ENCODE assay signal across 18 cellular contexts in the genomic region with DNA sequence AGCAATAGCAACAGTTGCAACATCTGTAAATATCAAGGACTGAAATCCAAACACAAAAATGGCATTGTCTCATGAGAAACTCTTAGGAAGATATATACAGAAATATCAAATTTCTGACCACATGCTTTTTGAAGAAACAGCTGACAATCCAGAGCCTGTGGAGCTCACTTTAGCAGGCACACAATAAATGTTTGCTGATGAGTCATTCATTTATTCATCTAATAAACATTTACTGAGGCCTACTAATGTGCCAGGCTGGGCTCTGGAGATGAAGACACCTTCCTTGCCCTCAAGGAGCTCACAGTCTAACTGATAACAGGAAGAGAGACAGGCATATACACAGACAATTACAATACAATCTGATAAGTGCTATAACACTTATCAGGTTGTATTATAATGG. TPM values are rescaled to one million over a fixed set of nuclear protein-coding genes. Genes with fewer than 3 reads are reported as not detected.
DNase-seq lines count a peak whose midpoint lies in the region; ATAC-seq and TF ChIP-seq lines count a peak whose summit lies in the region.
"Had no signal": no experiment of that assay in that cellular context is flagged by ENCODE, and none has a peak within 500 bp of the region (broad histone marks: within the 10 kb centered on the region; RNA-seq: fewer than 3 reads in every experiment).

No MANE protein-coding gene starts in this region.

- peaks cover 12% of the 10 kb centered on the region; the same call in 1 of the 2 replicates for H3F3A ChIP-seq in GM23248 (ENCODE audit: insufficient read depth)

- no peak overlapping the region for H3K4me2 ChIP-seq in GM23248 (ENCODE audit: unreplicated experiment)

- H2AFZ ChIP-seq in GM23248 = no peak overlapping the region

- in situ Hi-C loops in GM23248 (cut with MboI) = no loop called here

- H3K4me3 Mint-ChIP-seq in T-helper 17 cell = no peak overlapping the region
- H3K4me3 Mint-ChIP-seq: central memory CD8-positive, alpha-beta T cell; stimulated activated naive CD8-positive, alpha-beta T cell treated with anti-CD3 and anti-CD28 coated beads, Interleukin-15, Interleukin-2, amounts not matched to agents 100 ng/mL and 50 ng/mL, for 24 hours had no signal

- H3K9me3 ChIP-seq in GM23248 (ENCODE audit: low read depth) = no peaks in the 10 kb centered on the region
- H3K9me3 ChIP-seq in T-helper 17 cell (ENCODE audit: control insufficient read depth, low read length, poor library complexity, severe bottlenecking) = no peaks in the 10 kb centered on the region
- H3K9me3 ChIP-seq: pancreas, spleen, vagina had no signal

- H3K27me3 Mint-ChIP-seq in T-helper 17 cell = no peaks in the 10 kb centered on the region
- H3K27me3 Mint-ChIP-seq: central memory CD8-positive, alpha-beta T cell; stimulated activated naive CD8-positive, alpha-beta T cell treated with anti-CD3 and anti-CD28 coated beads, Interleukin-15, Interleukin-2, amounts not matched to agents 100 ng/mL and 50 ng/mL, for 24 hours had no signal

- no peak overlapping the region for H3K9ac ChIP-seq in GM23248

- H4K20me1 ChIP-seq in GM23248 (ENCODE audit: insufficient read depth) = no peaks in the 10 kb centered on the region

- no peaks in the 10 kb centered on the region for H3K9me2 ChIP-seq in GM23248 (ENCODE audit: insufficient read depth)

- no peaks in the 10 kb centered on the region for H3K36me3 Mint-ChIP-seq in T-helper 17 cell (ENCODE audit: low read depth)

- TF ChIP-seq CTCF in fibroblast of pulmonary artery (IDR thresholded peaks at IDR 0.05; ENCODE audit: low read length, missing control alignments) = no peak

- H3K27me3 ChIP-seq in GM23248 (replicated peaks; ENCODE audit: insufficient read depth) = no peaks in the 10 kb centered on the region
- H3K27me3 ChIP-seq: spleen, vagina had no signal

- peaks cover 23% of the 10 kb centered on the region; the same call in 1 of the 2 replicates for H3K36me3 ChIP-seq in GM23248 (ENCODE audit: low read depth)
- H3K36me3 ChIP-seq: pancreas, vagina had no signal

- no peak overlapping the region for H3K4me3 ChIP-seq in GM23248
- H3K4me3 ChIP-seq in fibroblast of pulmonary artery (replicated peaks; ENCODE audit: low read depth, low read length) = no peak overlapping the region
- H3K4me3 ChIP-seq: pancreas, spleen, vagina had no signal

- peak overlapping the region; percentile 43 for H3K27ac Mint-ChIP-seq in T-helper 17 cell
- H3K27ac Mint-ChIP-seq: stimulated activated naive CD8-positive, alpha-beta T cell treated with anti-CD3 and anti-CD28 coated beads, Interleukin-15, Interleukin-2, amounts not matched to agents 100 ng/mL and 50 ng/mL, for 24 hours had no signal

- DNase-seq in GM23248 (peak; percentile 46), T-helper 17 cell (no peak), fibroblast of pulmonary artery (ENCODE audit: low read depth) (peak; percentile 31), smooth muscle cell of the brain vasculature (ENCODE audit: low read depth, low spot score) (peak; percentile 29), NCI-H524 (lab: John Stamatoyannopoulos, UW) (no peak)
- DNase-seq: activated naive CD4-positive, alpha-beta T cell treated with anti-CD3 and anti-CD28 coated beads, Interleukin-2, amount 50 U/mL, for 16 hours; kidney glomerular epithelial cell; NCI-H2081; NCI-H774; pancreas; spleen; T-helper 9 cell had no signal

- peaks cover 4% of the 10 kb centered on the region; the same call in 1 of the 2 replicates for H3K4me1 ChIP-seq in GM23248 (ENCODE audit: insufficient read depth)

- peaks cover 9% of the 10 kb centered on the region for H3K4me1 Mint-ChIP-seq in T-helper 17 cell

- ATAC-seq in T-helper 17 cell (no peak), GM19324 (IDR thresholded peaks at IDR 0.05; ENCODE audit: low FRiP score, unreplicated experiment) (no peak), GM21786 (IDR thresholded peaks at IDR 0.05; ENCODE audit: unreplicated experiment) (no peak)
- ATAC-seq: pancreas had no signal

- H3K27ac ChIP-seq in GM23248 = no peak overlapping the region
- H3K27ac ChIP-seq: pancreas, spleen, vagina had no signal

- H3K79me2 ChIP-seq in GM23248 (ENCODE audit: insufficient read depth) = peaks cover 100% of the 10 kb centered on the region

RNA-seq across cellular contexts. Expression of gene ZCCHC13, which starts 17.0 kb away (rescaled TPM):
- total RNA-seq in GM23248 (2014; rRNA removed; shearing (Covaris generic)) = not detected in 2 replicates
- not detected in 2 replicates for polyA plus RNA-seq in GM23248 (2016; fragmentation: Nextera tagmentation; extraction: Ambion mirVana)
- total RNA-seq in T-helper 17 cell = not detected
- total RNA-seq: HT-29, pancreas, spleen, vagina had no signal
- polyA plus RNA-seq: pancreas, spleen had no signal

Comparison
In these comparisons a context has a peak if more than half of its experiments do, and no peak if none do; other contexts are left out.
1. DNase-seq: peak in GM23248 (single experiment), fibroblast of pulmonary artery (single experiment) and smooth muscle cell of the brain vasculature (single experiment); none in T-helper 17 cell (0 of 3) and NCI-H524 (0 of 2).